8 cellular contexts compared by ENCODE assay signal in genomic region chr10:90294821-90295540, GRCh38.
DNase-seq lines count a peak whose midpoint lies in the region; TF ChIP-seq lines count a peak whose summit lies in the region.
"Not testable (repeated sequence)": the region's sequence is repeated elsewhere in the genome, so short reads cannot be mapped to it uniquely, and the experiment has no call there.

No MANE protein-coding gene starts in this region.

- H3K56ac ChIP-seq in H9 (ENCODE audit: insufficient read length, low read depth, low read length) = not testable (repeated sequence)
- H3K56ac ChIP-seq in mesendoderm (ENCODE audit: low read length) = peak overlapping the region; percentile 25

- not testable (repeated sequence) for H4K20me1 ChIP-seq in H9 (ENCODE audit: control insufficient read depth, insufficient read depth, insufficient read length)

- H3T11ph ChIP-seq in H9 (ENCODE audit: low read length) = not testable (repeated sequence)

- DNase-seq in H9 (peak; percentile 37), RPMI7951 (ENCODE audit: low read depth) (peak; percentile 69)
- not testable (repeated sequence) for DNase-seq in endodermal cell; iPS DF 6.9 (ENCODE audit: low read depth, low spot score); mesendoderm

- not testable (repeated sequence) for H3K4ac ChIP-seq in H9 (ENCODE audit: low read depth, low read length); mesendoderm (ENCODE audit: low read depth, low read length)

- H2AK5ac ChIP-seq in H9 (ENCODE audit: insufficient read length, low read length); mesendoderm (ENCODE audit: low read length): not testable (repeated sequence)

- H3K4me1 Mint-ChIP-seq in H9 = peaks cover 15 to 24% of the 10 kb centered on the region in 2 experiments
- peaks cover 43% of the 10 kb centered on the region for H3K4me1 Mint-ChIP-seq in endodermal cell

- not testable (repeated sequence) for H3K4me2 ChIP-seq in H9 (ENCODE audit: insufficient read depth, insufficient read length, low read length); mesendoderm (ENCODE audit: low read length)

- not testable (repeated sequence) for H2BK12ac ChIP-seq in H9 (ENCODE audit: insufficient read length, low read depth, low read length)

- not testable (repeated sequence) for H3K27ac ChIP-seq in H9 (ENCODE audit: insufficient read length, low read depth, low read length); endodermal cell (ENCODE audit: low read depth, low read length); iPS DF 6.9 (ENCODE audit: low read length); mesendoderm (ENCODE audit: low read depth, low read length)
- H3K27ac ChIP-seq in HUES6 (ENCODE audit: low read depth, low read length) (peak overlapping the region; percentile 67; the same call in 1 of the 2 replicates), iPS-18a (ENCODE audit: low read length) (peak overlapping the region; percentile 62)

- H2BK120ac ChIP-seq in H9 (ENCODE audit: low read depth, low read length, poor library complexity, severe bottlenecking); mesendoderm (ENCODE audit: low read depth, low read length): not testable (repeated sequence)

- H3K23me2 ChIP-seq in H9 (ENCODE audit: insufficient read length, low read depth, low read length, poor library complexity, severe bottlenecking) = not testable (repeated sequence)

- not testable (repeated sequence) for H3K36me3 ChIP-seq in ES-I3 (ENCODE audit: insufficient read depth, low read length); HUES6 (ENCODE audit: control insufficient read depth, insufficient read depth, low read length); endodermal cell (ENCODE audit: control insufficient read depth, insufficient read depth, low read length); iPS DF 6.9 (ENCODE audit: control insufficient read depth, insufficient read depth, low read length); iPS-18a (ENCODE audit: control insufficient read depth, low read depth, low read length); mesendoderm (ENCODE audit: control insufficient read depth, insufficient read depth, low read length)

- not testable (repeated sequence) for H2BK5ac ChIP-seq in H9 (ENCODE audit: insufficient read length, low read length); mesendoderm (ENCODE audit: low read length)

- H3K4me3 Mint-ChIP-seq in H9 (peak overlapping the region; percentile 1 to 8; a peak in 2 of 5 replicates), endodermal cell (peak overlapping the region; percentile 95)

- not testable (repeated sequence) for H3K79me1 ChIP-seq in H9 (ENCODE audit: insufficient read depth, low read depth, low read length, poor library complexity, severe bottlenecking); mesendoderm (ENCODE audit: low read length)

- H3K23ac ChIP-seq in H9 (ENCODE audit: insufficient read length, low read depth, low read length); mesendoderm (ENCODE audit: low read length): not testable (repeated sequence)

- H3K4me3 ChIP-seq in HUES6 (ENCODE audit: low read depth, low read length) = peak overlapping the region; percentile 75
- peak overlapping the region; percentile 56 for H3K4me3 ChIP-seq in endodermal cell (ENCODE audit: low read length)
- peak overlapping the region; percentile 44; the same call in 1 of the 2 replicates for H3K4me3 ChIP-seq in iPS DF 6.9 (ENCODE audit: low read length)
- H3K4me3 ChIP-seq in iPS-18a (ENCODE audit: low read length) = peak overlapping the region; percentile 75
- H3K4me3 ChIP-seq in mesendoderm (ENCODE audit: low read length) = not testable (repeated sequence)

- H3K14ac ChIP-seq in H9 (ENCODE audit: insufficient read depth, low read length) = not testable (repeated sequence)

- not testable (repeated sequence) for H3K27me3 Mint-ChIP-seq in H9 (ENCODE audit: low read depth); endodermal cell (ENCODE audit: insufficient read depth)

- H3K18ac ChIP-seq in H9 (ENCODE audit: insufficient read length, low read depth, low read length) = not testable (repeated sequence)
- peak overlapping the region; percentile 51 for H3K18ac ChIP-seq in mesendoderm (ENCODE audit: low read length)

- not testable (repeated sequence) for TF ChIP-seq CTCF in H9 (conservative IDR thresholded peaks at IDR 0.05); endodermal cell (conservative IDR thresholded peaks at IDR 0.05)

- not testable (repeated sequence) for H2BK15ac ChIP-seq in H9 (ENCODE audit: low read depth, low read length); mesendoderm (replicated peaks; ENCODE audit: low read depth)

- not testable (repeated sequence) for H4K5ac ChIP-seq in H9 (ENCODE audit: insufficient read length, low read depth, low read length); mesendoderm (ENCODE audit: low read length)

- H3K4me1 ChIP-seq in ES-I3 (ENCODE audit: insufficient read depth, low read length) (peaks cover 23% of the 10 kb centered on the region; the same call in 1 of the 2 replicates), iPS-18a (ENCODE audit: control insufficient read depth, low read depth, low read length) (peaks cover 16% of the 10 kb centered on the region)
- not testable (repeated sequence) for H3K4me1 ChIP-seq in H9 (ENCODE audit: insufficient read depth, low read length); HUES6 (ENCODE audit: control insufficient read depth, insufficient read depth, low read length); endodermal cell (ENCODE audit: control insufficient read depth, insufficient read depth, low read length); iPS DF 6.9 (ENCODE audit: control insufficient read depth, insufficient read depth, low read length); mesendoderm (ENCODE audit: control insufficient read depth, low read depth, low read length)

- H3K9me3 Mint-ChIP-seq in H9, endodermal cell: not testable (repeated sequence)

- H2BK20ac ChIP-seq in H9 (ENCODE audit: low read depth, low read length, poor library complexity, severe bottlenecking) = not testable (repeated sequence)

- not testable (repeated sequence) for H3K9me3 ChIP-seq in ES-I3 (ENCODE audit: control insufficient read depth, insufficient read depth, low read length); H9 (ENCODE audit: control insufficient read depth, low read depth, low read length); HUES6 (ENCODE audit: control insufficient read depth, insufficient read depth, low read depth, low read length); endodermal cell (ENCODE audit: control insufficient read depth, low read length); iPS DF 6.9 (ENCODE audit: control insufficient read depth, insufficient read depth, low read length); iPS-18a (ENCODE audit: control insufficient read depth, low read depth, low read length)

- H3K36me3 Mint-ChIP-seq in H9 (ENCODE audit: insufficient read depth in 1 of 3, low read depth in 3 of 3) = not testable (repeated sequence)
- H3K36me3 Mint-ChIP-seq in endodermal cell (ENCODE audit: low read depth) = peaks cover 17% of the 10 kb centered on the region

- H4K91ac ChIP-seq in H9 (ENCODE audit: insufficient read length, low read depth, low read length) = not testable (repeated sequence)

- H3K27ac Mint-ChIP-seq in H9 (peak overlapping the region in 2 of 3 experiments; percentile 2 to 67; a peak in 2 of 7 replicates), endodermal cell (peak overlapping the region; percentile 99)

- H2AFZ ChIP-seq in H9 (ENCODE audit: low read length) = not testable (repeated sequence)

- not testable (repeated sequence) for H4K8ac ChIP-seq in H9 (replicated peaks; ENCODE audit: insufficient read length, low read depth, low read length); mesendoderm (ENCODE audit: low read depth, low read length)

- not testable (repeated sequence) for H3K27me3 ChIP-seq in H9 (ENCODE audit: insufficient read depth, low read length); HUES6 (ENCODE audit: control insufficient read depth, insufficient read depth, low read length); endodermal cell (ENCODE audit: control insufficient read depth, insufficient read depth, low read length, poor library complexity, severe bottlenecking); iPS DF 6.9 (ENCODE audit: control insufficient read depth, insufficient read depth, low read length); iPS-18a (ENCODE audit: control insufficient read depth, insufficient read depth, low read length); mesendoderm (ENCODE audit: insufficient read depth, low read length, poor library complexity)

- WGBS in H9 (ENCODE audit: extremely low coverage, insufficient read length, low lambda C conversion rate) = no CpG with 5 or more reads among the region's 11 CpGs
- 69 to 85% methylated on average over 8 to 11 of the region's 11 CpGs for WGBS in endodermal cell (ENCODE audit: insufficient coverage in 1 of 2, insufficient read length in 1 of 2), 2 experiments
- no CpG with 5 or more reads among the region's 11 CpGs for WGBS in iPS DF 6.9 (ENCODE audit: insufficient coverage, insufficient read length)
- WGBS in mesendoderm (ENCODE audit: extremely low coverage, insufficient coverage, low lambda C conversion rate) = no CpG with 5 or more reads among the region's 11 CpGs

- H3K9ac ChIP-seq in ES-I3 (ENCODE audit: low read depth, low read length) (peak overlapping the region; percentile 90), HUES6 (ENCODE audit: low read length) (peak overlapping the region; percentile 95), endodermal cell (ENCODE audit: extremely low read depth, low read length, poor library complexity, severe bottlenecking) (peak overlapping the region; percentile 49), iPS-18a (ENCODE audit: low read length) (peak overlapping the region; percentile 82), mesendoderm (ENCODE audit: low read length) (peak overlapping the region; percentile 38)
- H3K9ac ChIP-seq in H9 (ENCODE audit: extremely low read depth, insufficient read length, low read length) = not testable (repeated sequence)

- H3K79me2 ChIP-seq in H9 (ENCODE audit: insufficient read depth, low read length); mesendoderm (ENCODE audit: control insufficient read depth, insufficient read depth, low read length): not testable (repeated sequence)
